Comparison of ENCODE assay signal across 22 cellular contexts in the genomic region with DNA sequence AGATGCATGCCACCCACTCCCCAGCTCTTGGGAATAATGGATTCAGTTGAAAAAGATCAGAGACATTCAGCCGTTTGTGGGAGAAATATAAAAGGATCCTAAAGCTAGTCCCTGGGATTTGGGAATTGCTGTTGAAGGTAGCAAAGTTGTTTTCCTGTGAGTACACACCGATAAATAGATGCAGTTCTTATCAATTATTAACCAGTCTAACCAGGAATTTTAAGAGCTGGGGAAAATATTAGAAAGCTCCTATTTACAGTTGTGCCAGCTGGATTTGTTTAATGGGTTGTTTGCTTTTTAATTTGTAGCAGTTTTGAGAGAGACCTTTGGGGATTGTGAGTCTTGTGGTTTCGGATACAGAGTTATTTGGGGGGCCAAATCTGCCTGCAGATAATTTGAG. TPM values are rescaled to one million over a fixed set of nuclear protein-coding genes. Genes with fewer than 3 reads are reported as not detected.
A peak's percentile ranks its signal among the peaks of the same experiment; 100 is the strongest.
DNase-seq lines count a peak whose midpoint lies in the region; FAIRE-seq and TF ChIP-seq lines count a peak whose summit lies in the region.
"Had no signal": no experiment of that assay in that cellular context is flagged by ENCODE, and none has a peak within 500 bp of the region (broad histone marks: within the 10 kb centered on the region; RNA-seq: fewer than 3 reads in every experiment).

No MANE protein-coding gene starts in this region.

- POLR2A ChIA-PET in PC-9 (lab: Charles Lee; ENCODE audit: unreplicated experiment): interaction anchor here (0.6 kb wide), 1 partner anchor 155 kb away, joined by 3 read pairs; no protein-coding TSS in a partner anchor

- peaks cover 0 to 3% (median 0%) of the 10 kb centered on the region in 11 experiments; a peak in 1 of 22 replicates for H3K36me3 ChIP-seq in BLaER1 treated with 17β-estradiol and CSF1 and Interleukin-3, amounts not matched to agents 10 nM and 100 nM
- H3K36me3 ChIP-seq in KMS-11 (ENCODE audit: insufficient read depth): no peaks in the 10 kb centered on the region
- no peaks in the 10 kb centered on the region for H3K36me3 ChIP-seq in neural progenitor cell
- no peaks in the 10 kb centered on the region for H3K36me3 ChIP-seq in PC-9 (ENCODE audit: low read depth)

- intact Hi-C loops in PC-9 (cut with micrococcal nuclease; ENCODE audit: unreplicated experiment): no loop called here

- H3K27ac Mint-ChIP-seq in neural progenitor cell: peak overlapping the region; percentile 68
- H3K27ac Mint-ChIP-seq: B cell; CD8-positive, alpha-beta T cell; GM23338; IgD-negative memory B cell had no signal

- H3K4me2 ChIP-seq in BLaER1 treated with 17β-estradiol and CSF1 and Interleukin-3, amounts not matched to agents 10 nM and 100 nM: peak overlapping the region in 8 of 11 experiments; percentile 77 to 97 (median 85); a peak in 16 of 22 replicates
- peak overlapping the region; percentile 86 for H3K4me2 ChIP-seq in KMS-11
- peak overlapping the region; percentile 52 for H3K4me2 ChIP-seq in neural progenitor cell
- H3K4me2 ChIP-seq in PC-9: no peak overlapping the region
- H3K4me2 ChIP-seq: GM23338 had no signal

- BruUV-seq in PC-9 (replicated peaks; lab: Mats Ljungman, UMichigan): no TSS peak

- peaks cover 7% of the 10 kb centered on the region for H3K27me3 Mint-ChIP-seq in neural progenitor cell (ENCODE audit: insufficient read depth, low read depth)
- H3K27me3 Mint-ChIP-seq: B cell had no signal

- peaks cover 50% of the 10 kb centered on the region for H3F3A ChIP-seq in neural progenitor cell (ENCODE audit: low read depth)
- no peaks in the 10 kb centered on the region for H3F3A ChIP-seq in PC-9 (ENCODE audit: insufficient read depth, low read depth)

- no peak overlapping the region for H3K4me3 Mint-ChIP-seq in neural progenitor cell
- H3K4me3 Mint-ChIP-seq: B cell; CD8-positive, alpha-beta T cell; GM23338; IgD-negative memory B cell had no signal

- H3K9me2 ChIP-seq in PC-9 (ENCODE audit: insufficient read depth): no peaks in the 10 kb centered on the region

- H3K79me2 ChIP-seq in KMS-11 (ENCODE audit: insufficient read depth, low read depth): no peaks in the 10 kb centered on the region
- no peaks in the 10 kb centered on the region for H3K79me2 ChIP-seq in neural progenitor cell (ENCODE audit: low read depth)
- no peaks in the 10 kb centered on the region for H3K79me2 ChIP-seq in PC-9 (ENCODE audit: low read depth)

- no peaks in the 10 kb centered on the region for H3K9me3 ChIP-seq in BLaER1 treated with 17β-estradiol and CSF1 and Interleukin-3, amounts not matched to agents 10 nM and 100 nM (replicated peaks in 1 of 11)
- no peaks in the 10 kb centered on the region for H3K9me3 ChIP-seq in neural progenitor cell (ENCODE audit: low read depth)
- H3K9me3 ChIP-seq in PC-9 (ENCODE audit: insufficient read depth, low read depth): no peaks in the 10 kb centered on the region

- no peaks in the 10 kb centered on the region for H3K9me3 Mint-ChIP-seq in neural progenitor cell
- H3K9me3 Mint-ChIP-seq: CD14-positive monocyte; CD8-positive, alpha-beta T cell; GM23338; IgD-negative memory B cell had no signal

- H3K4me1 ChIP-seq in BLaER1 treated with 17β-estradiol and CSF1 and Interleukin-3, amounts not matched to agents 10 nM and 100 nM: peaks cover 36 to 78% (median 72%) of the 10 kb centered on the region in 10 experiments
- H3K4me1 ChIP-seq in KMS-11 (ENCODE audit: low read depth, poor library complexity, severe bottlenecking) (peaks cover 54% of the 10 kb centered on the region), neural progenitor cell (peaks cover 88% of the 10 kb centered on the region), PC-9 (replicated peaks; ENCODE audit: insufficient read depth) (no peaks in the 10 kb centered on the region)

- H3K4me1 Mint-ChIP-seq in neural progenitor cell: peaks cover 73% of the 10 kb centered on the region

- CTCF ChIA-PET in PC-9 (lab: Charles Lee): no interaction called here

- peak; percentile 67 for FAIRE-seq in TTC549 (lab: Jason Lieb, UNC)
- FAIRE-seq: GM12878, GM18507 had no signal

- peak overlapping the region in 3 of 11 experiments; percentile 84 to 92 (median 84); a peak in 2 of 22 replicates for H3K27ac ChIP-seq in BLaER1 treated with 17β-estradiol and CSF1 and Interleukin-3, amounts not matched to agents 10 nM and 100 nM
- H3K27ac ChIP-seq in KMS-11: peak overlapping the region; percentile 96
- H3K27ac ChIP-seq in neural progenitor cell: peak overlapping the region; percentile 97
- H3K27ac ChIP-seq in PC-9: no peak overlapping the region

- no peak overlapping the region for H3K4me3 ChIP-seq in BLaER1 treated with 17β-estradiol and CSF1 and Interleukin-3, amounts not matched to agents 10 nM and 100 nM
- H3K4me3 ChIP-seq in KMS-11 (IDR thresholded peaks at IDR 0.05; ENCODE audit: insufficient read depth, low read depth, low read length) (no peak overlapping the region), neural progenitor cell (no peak overlapping the region), PC-9 (no peak overlapping the region)
- H3K4me3 ChIP-seq: GM12878, GM23338 had no signal

- no peaks in the 10 kb centered on the region for H3K27me3 ChIP-seq in BLaER1 treated with 17β-estradiol and CSF1 and Interleukin-3, amounts not matched to agents 10 nM and 100 nM
- H3K27me3 ChIP-seq in KMS-11 (ENCODE audit: insufficient read depth, low read depth) (no peaks in the 10 kb centered on the region), neural progenitor cell (no peaks in the 10 kb centered on the region), PC-9 (ENCODE audit: insufficient read depth, low read depth) (no peaks in the 10 kb centered on the region)

- no peak for TF ChIP-seq CTCF in KMS-11 (conservative IDR thresholded peaks at IDR 0.05; ENCODE audit: low read depth, low read length)
- TF ChIP-seq CTCF in neural progenitor cell (IDR thresholded peaks at IDR 0.05): no peak
- TF ChIP-seq CTCF in PC-9 (conservative IDR thresholded peaks at IDR 0.05): no peak

- H3K9ac ChIP-seq in BLaER1 treated with 17β-estradiol and CSF1 and Interleukin-3, amounts not matched to agents 10 nM and 100 nM: peak overlapping the region in 1 of 11 experiments; percentile 74; a peak in 1 of 22 replicates
- H3K9ac ChIP-seq in KMS-11 (no peak overlapping the region; the same call in 1 of the 2 replicates), neural progenitor cell (no peak overlapping the region)

- no peak for DNase-seq in neural progenitor cell (ENCODE audit: low spot score)
- DNase-seq in AG08395 (ENCODE audit: low spot score): no peak
- DNase-seq in PC-9: no peak
- no peak for DNase-seq in T-helper 1 cell
- DNase-seq in NCI-H1694 (lab: John Stamatoyannopoulos, UW): no peak
- DNase-seq: ACHN; CD8-positive, alpha-beta T cell; COR-L47; DMS153; H7 had no signal

- H4K20me1 ChIP-seq in BLaER1 treated with 17β-estradiol and CSF1 and Interleukin-3, amounts not matched to agents 10 nM and 100 nM: peaks cover 0 to 4% (median 0%) of the 10 kb centered on the region in 11 experiments; a peak in 1 of 22 replicates
- no peaks in the 10 kb centered on the region for H4K20me1 ChIP-seq in KMS-11 (ENCODE audit: insufficient read depth)
- H4K20me1 ChIP-seq in neural progenitor cell (ENCODE audit: low read depth): no peaks in the 10 kb centered on the region
- H4K20me1 ChIP-seq in PC-9 (ENCODE audit: insufficient read depth): no peaks in the 10 kb centered on the region

- H2AFZ ChIP-seq in KMS-11 (ENCODE audit: low read depth) (no peak overlapping the region), neural progenitor cell (replicated peaks) (no peak overlapping the region), PC-9 (no peak overlapping the region)
- H2AFZ ChIP-seq: GM23338 had no signal

- no peaks in the 10 kb centered on the region for H3K36me3 Mint-ChIP-seq in neural progenitor cell

RNA-seq across cellular contexts. Expression of gene SKOR1, which starts 44.2 kb away (rescaled TPM):
- total RNA-seq in neural progenitor cell (ENCODE audit: low replicate concordance) (0.09 and 0.51 TPM in 2 replicates), PC-9 (2021) (0.13 and 0.40 TPM in 2 replicates)
- total RNA-seq: A172, H7 had no signal

RNA-seq across cellular contexts. Expression of gene RNU6-1, which starts 58.8 kb away (rescaled TPM):
- total RNA-seq in neural progenitor cell (ENCODE audit: low replicate concordance): not detected in 2 replicates
- total RNA-seq in PC-9 (2021): not detected in 2 replicates
- total RNA-seq: A172; B cell; CD8-positive, alpha-beta T cell; G401; GM12878; GM23338; H7; HT-29 had no signal
